Comparison of ENCODE assay signal across 20 cellular contexts in genomic region chr15:93801206-93801605, GRCh38.
"Had no signal": no experiment of that assay in that cellular context is flagged by ENCODE, and none has a peak within 500 bp of the region (broad histone marks: within the 10 kb centered on the region; RNA-seq: fewer than 3 reads in every experiment).

No MANE protein-coding gene starts in this region.

- H3K9me3 ChIP-seq: SK-N-SH had no signal

- DNase-seq: IMR-90, Karpas-422, KG1, NCI-H1092, NCI-H1105 treated with DMSO at 0.1 percent for 48 hours, NCI-H1417 treated with DMSO at 0.1 percent for 48 hours, NCI-H146, NCI-H1694 treated with DMSO at 0.1 percent for 48 hours, NCI-H1930, NCI-H2081, NCI-H2171, NCI-H226, NCI-H446, NCI-H510A, NCI-H524 treated with DMSO at 0.1 percent for 48 hours, NCI-H69, NCI-H774, SHP77, SK-N-SH, SW 1271 had no signal
